ENCODE assay signal across 30 cellular contexts in the genomic region with DNA sequence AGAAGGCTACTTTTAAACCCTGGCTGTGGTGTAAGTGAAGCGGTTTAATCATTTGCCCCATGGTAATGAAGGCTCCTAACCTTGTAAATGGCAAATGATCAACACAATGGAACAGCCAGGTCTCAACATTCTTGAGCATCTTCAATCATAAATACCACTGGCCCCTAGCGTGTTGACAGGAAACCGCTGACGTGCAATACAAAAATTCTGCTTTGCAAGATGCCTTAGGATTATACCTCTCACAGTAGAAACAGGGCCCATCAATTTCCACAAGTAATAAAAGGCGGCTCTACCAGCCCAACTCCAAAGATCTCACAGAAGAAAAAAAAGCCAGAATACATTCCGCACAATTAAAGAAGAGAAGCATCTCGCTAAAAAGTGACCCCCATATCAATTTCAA.
"Had no signal": no experiment of that assay in that cellular context is flagged by ENCODE, and none has a peak within 500 bp of the region (broad histone marks: within the 10 kb centered on the region; RNA-seq: fewer than 3 reads in every experiment).

No MANE protein-coding gene starts in this region.

- H3K4me3 Mint-ChIP-seq: activated CD4-positive, alpha-beta memory T cell treated with anti-CD3 and anti-CD28 coated beads, Interleukin-2, amount 10 ng/mL, durations not matched to agents 7 days and 5 days; activated CD4-positive, alpha-beta T cell treated with anti-CD3 and anti-CD28 coated beads for 36 hours; activated CD4-positive, alpha-beta T cell treated with anti-CD3 and anti-CD28 coated beads, Interleukin-2, amount 10 ng/mL, durations not matched to agents 7 days and 5 days; activated CD8-positive, alpha-beta memory T cell treated with anti-CD3 and anti-CD28 coated beads, Interleukin-2, amount 10 ng/mL, durations not matched to agents 7 days and 5 days; activated T-helper 1 cell treated with anti-CD3 and anti-CD28 coated beads, Interleukin-12 subunit alpha, Interleukin-12 subunit beta, Interleukin-2, Interleukin-4 antibody, amounts not matched to agents 30 ng/mL and 10 ng/mL and 1 ng/mL, durations not matched to agents 14 hours and 24 hours and 36 hours; effector memory CD8-positive, alpha-beta T cell had no signal

- H3K27ac ChIP-seq: body of pancreas, esophagus muscularis mucosa, foreskin keratinocyte, gastrocnemius medialis had no signal

- H3K27me3 ChIP-seq: body of pancreas, esophagus muscularis mucosa, foreskin keratinocyte, gastrocnemius medialis had no signal

- DNase-seq: activated CD4-positive, alpha-beta memory T cell treated with anti-CD3 and anti-CD28 coated beads, Interleukin-2, amount 10 ng/mL, durations not matched to agents 7 days and 5 days; activated CD4-positive, alpha-beta T cell treated with anti-CD3 and anti-CD28 coated beads for 36 hours; activated CD4-positive, alpha-beta T cell treated with anti-CD3 and anti-CD28 coated beads, Interleukin-2, amount 10 ng/mL, durations not matched to agents 7 days and 5 days; activated CD4-positive, alpha-beta T cell treated with anti-CD3 and anti-CD28 coated beads, Interleukin-2, amount 50 U/mL, for 4 hours; activated CD4-positive, CD25-positive, alpha-beta regulatory T cell; activated CD4-positive, CD25-positive, alpha-beta regulatory T cell treated with anti-CD3 and anti-CD28 coated beads, Interleukin-2, amount 50 U/mL, for 72 hours; activated CD8-positive, alpha-beta memory T cell treated with anti-CD3 and anti-CD28 coated beads, Interleukin-2, amount 10 ng/mL, durations not matched to agents 7 days and 5 days; activated CD8-positive, alpha-beta memory T cell treated with anti-CD3 and anti-CD28 coated beads, Interleukin-2, amount 50 U/mL, for 4 hours; activated gamma-delta T cell; activated naive CD4-positive, alpha-beta T cell; activated naive CD4-positive, alpha-beta T cell treated with anti-CD3 and anti-CD28 coated beads, Interleukin-2, amount 50 U/mL, for 16 hours; activated T-cell treated with anti-CD3 and anti-CD28 coated beads, Interleukin-2, amount 50 U/mL, for 1 hour; activated T-cell treated with anti-CD3 and anti-CD28 coated beads, Interleukin-2, amount 50 U/mL, for 48 hours; amygdala; aorta; body of pancreas; caudate nucleus; cortex of kidney; dermis blood vessel endothelial cell; effector CD4-positive, alpha-beta T cell; effector memory CD8-positive, alpha-beta T cell; erythroblast; foreskin keratinocyte; gastrocnemius medialis; glutamatergic neuron; T-helper 1 cell; T-helper 2 cell had no signal

- H3K9me3 ChIP-seq: body of pancreas, esophagus muscularis mucosa, gastrocnemius medialis had no signal

- ATAC-seq: activated CD4-positive, alpha-beta T cell treated with anti-CD3 and anti-CD28 coated beads for 36 hours; activated CD8-positive, alpha-beta memory T cell treated with anti-CD3 and anti-CD28 coated beads, Interleukin-2, amount 10 ng/mL, durations not matched to agents 7 days and 5 days; body of pancreas; effector memory CD8-positive, alpha-beta T cell; foreskin keratinocyte; gastrocnemius medialis; SK-N-SH treated with all-trans-retinoic acid at 6 μM for 48 hours had no signal

- H3K27ac Mint-ChIP-seq: activated CD4-positive, alpha-beta memory T cell treated with anti-CD3 and anti-CD28 coated beads, Interleukin-2, amount 10 ng/mL, durations not matched to agents 7 days and 5 days; activated CD4-positive, alpha-beta T cell treated with anti-CD3 and anti-CD28 coated beads, Interleukin-2, amount 10 ng/mL, durations not matched to agents 7 days and 5 days; activated T-helper 1 cell treated with anti-CD3 and anti-CD28 coated beads, Interleukin-12 subunit alpha, Interleukin-12 subunit beta, Interleukin-2, Interleukin-4 antibody, amounts not matched to agents 30 ng/mL and 10 ng/mL and 1 ng/mL, durations not matched to agents 14 hours and 24 hours and 36 hours; effector memory CD8-positive, alpha-beta T cell had no signal

- H3K27me3 Mint-ChIP-seq: activated CD4-positive, alpha-beta memory T cell treated with anti-CD3 and anti-CD28 coated beads, Interleukin-2, amount 10 ng/mL, durations not matched to agents 7 days and 5 days; activated CD4-positive, alpha-beta T cell treated with anti-CD3 and anti-CD28 coated beads for 36 hours; activated CD4-positive, alpha-beta T cell treated with anti-CD3 and anti-CD28 coated beads, Interleukin-2, amount 10 ng/mL, durations not matched to agents 7 days and 5 days; activated CD8-positive, alpha-beta memory T cell treated with anti-CD3 and anti-CD28 coated beads, Interleukin-2, amount 10 ng/mL, durations not matched to agents 7 days and 5 days; effector memory CD8-positive, alpha-beta T cell had no signal

- H3K4me1 ChIP-seq: body of pancreas, esophagus muscularis mucosa, foreskin keratinocyte, gastrocnemius medialis had no signal

- H3K4me1 Mint-ChIP-seq: activated CD4-positive, alpha-beta memory T cell treated with anti-CD3 and anti-CD28 coated beads, Interleukin-2, amount 10 ng/mL, durations not matched to agents 7 days and 5 days; activated CD4-positive, alpha-beta T cell treated with anti-CD3 and anti-CD28 coated beads for 36 hours; activated CD4-positive, alpha-beta T cell treated with anti-CD3 and anti-CD28 coated beads, Interleukin-2, amount 10 ng/mL, durations not matched to agents 7 days and 5 days; activated CD8-positive, alpha-beta memory T cell treated with anti-CD3 and anti-CD28 coated beads, Interleukin-2, amount 10 ng/mL, durations not matched to agents 7 days and 5 days had no signal

- H3K4me3 ChIP-seq: body of pancreas, esophagus muscularis mucosa, gastrocnemius medialis had no signal

- H3K9me3 Mint-ChIP-seq: activated CD4-positive, alpha-beta memory T cell treated with anti-CD3 and anti-CD28 coated beads, Interleukin-2, amount 10 ng/mL, durations not matched to agents 7 days and 5 days; activated CD4-positive, alpha-beta T cell treated with anti-CD3 and anti-CD28 coated beads, Interleukin-2, amount 10 ng/mL, durations not matched to agents 7 days and 5 days; activated T-helper 1 cell treated with anti-CD3 and anti-CD28 coated beads, Interleukin-12 subunit alpha, Interleukin-12 subunit beta, Interleukin-2, Interleukin-4 antibody, amounts not matched to agents 30 ng/mL and 10 ng/mL and 1 ng/mL, durations not matched to agents 14 hours and 24 hours and 36 hours; effector memory CD8-positive, alpha-beta T cell had no signal
